In genomic region chr9:36382484-36382883, GRCh38 we compare ENCODE assay signal across 1 cellular context.
TF ChIP-seq lines count a peak whose summit lies in the region.

No MANE protein-coding gene starts in this region.

TF ChIP-seq in GM23338, 12 proteins besides CTCF, POLR2A, EP300 and RAD21 (continued from another document):
- TF ChIP-seq ZNF462 (CRISPR knock-in tag; IDR thresholded peaks at IDR 0.05), result no peak
- TF ChIP-seq EZH2 (IDR thresholded peaks at IDR 0.05; ENCODE audit: low read depth, unreplicated experiment), result no peak
- TF ChIP-seq ZNF331 (CRISPR knock-in tag; IDR thresholded peaks at IDR 0.05; ENCODE audit: low read depth), result no peak
- TF ChIP-seq NANOG (IDR thresholded peaks at IDR 0.05; ENCODE audit: borderline replicate concordance), result no peak
- TF ChIP-seq ZNF114 (CRISPR knock-in tag; IDR thresholded peaks at IDR 0.05), result no peak
- TF ChIP-seq ETS1 (IDR thresholded peaks at IDR 0.05), result no peak
- TF ChIP-seq JUNB (IDR thresholded peaks at IDR 0.05; ENCODE audit: unreplicated experiment), result no peak
- TF ChIP-seq EZH2phosphoT487 (IDR thresholded peaks at IDR 0.05; ENCODE audit: unreplicated experiment), result no peak
TF ChIP-seq in GM23338: peak in this region for 0.
